Comparison of ENCODE assay signal across 24 cellular contexts in genomic region chr12:96751626-96752025, GRCh38.
DNase-seq lines count a peak whose midpoint lies in the region; FAIRE-seq and TF ChIP-seq lines count a peak whose summit lies in the region.
"Had no signal": no experiment of that assay in that cellular context is flagged by ENCODE, and none has a peak within 500 bp of the region (broad histone marks: within the 10 kb centered on the region; RNA-seq: fewer than 3 reads in every experiment).

No MANE protein-coding gene starts in this region.

- H3K9me3 ChIP-seq in ascending aorta (no peaks in the 10 kb centered on the region), transverse colon (no peaks in the 10 kb centered on the region)
- H3K9me3 ChIP-seq: SK-N-SH had no signal

- H3K4me3 ChIP-seq in bronchial epithelial cell (ENCODE audit: low read depth, low read length) (no peak overlapping the region), ascending aorta (no peak overlapping the region), transverse colon (no peak overlapping the region)
- H3K4me3 ChIP-seq: GM23248 had no signal

- H3K36me3 ChIP-seq in bronchial epithelial cell (ENCODE audit: control insufficient read depth, insufficient read depth, low read length) (no peaks in the 10 kb centered on the region), ascending aorta (no peaks in the 10 kb centered on the region), transverse colon (no peaks in the 10 kb centered on the region)

- H3K27ac Mint-ChIP-seq in CD14-positive monocyte = no peak overlapping the region

- DNase-seq in EH (ENCODE audit: low read depth) (peak; percentile 21), HT1080 (ENCODE audit: low read depth) (peak; percentile 11), bronchial epithelial cell (ENCODE audit: low read depth) (peak; percentile 32), lung microvascular endothelial cell (ENCODE audit: low read depth in 2 of 2) (peak; percentile 9 to 52), ascending aorta (ENCODE audit: low spot score in 2 of 2) (no peak), CD14-positive monocyte (ENCODE audit: low spot score) (no peak), transverse colon (no peak)
- DNase-seq: AML-193, GM23248, KBM-7, MV-4-11, NCI-H1436, NCI-H2081 treated with DMSO at 0.1 percent for 48 hours, NCI-H2227 treated with DMSO at 0.1 percent for 48 hours, NCI-H510A treated with DMSO at 0.1 percent for 48 hours, NCI-H82, PC-3, RPMI8226, SHP77 treated with DMSO at 0.1 percent for 48 hours, SK-N-SH had no signal

- TF ChIP-seq EP300 in transverse colon (IDR thresholded peaks at IDR 0.05; ENCODE audit: low read depth) = no peak

- no peak overlapping the region for H3K4me3 Mint-ChIP-seq in CD14-positive monocyte

- H3K27ac ChIP-seq in ascending aorta = no peak overlapping the region
- no peak overlapping the region for H3K27ac ChIP-seq in transverse colon
- H3K27ac ChIP-seq: C4-2B, GM23248 had no signal

- H3K4me1 Mint-ChIP-seq in CD14-positive monocyte = no peaks in the 10 kb centered on the region

- TF ChIP-seq POLR2A in transverse colon (IDR thresholded peaks at IDR 0.05) = no peak

- peaks cover 0 to 2% (median 2%) of the 10 kb centered on the region in 3 donors for H3K27me3 Mint-ChIP-seq in CD14-positive monocyte (ENCODE audit: low read depth in 3 of 3)

- H3K9me3 Mint-ChIP-seq in CD14-positive monocyte = peaks cover 0 to 2% (median 0%) of the 10 kb centered on the region in 7 donors

- no peak for TF ChIP-seq CTCF in bronchial epithelial cell (IDR thresholded peaks at IDR 0.05; ENCODE audit: insufficient read depth, low read length, severe bottlenecking)
- TF ChIP-seq CTCF in ascending aorta (IDR thresholded peaks at IDR 0.05) = no peak
- TF ChIP-seq CTCF in CD14-positive monocyte (IDR thresholded peaks at IDR 0.05) = no peak
- no peak for TF ChIP-seq CTCF in transverse colon (IDR thresholded peaks at IDR 0.05)

- no peaks in the 10 kb centered on the region for H3K36me3 Mint-ChIP-seq in CD14-positive monocyte

- H3K4me1 ChIP-seq in ascending aorta (no peaks in the 10 kb centered on the region), transverse colon (no peaks in the 10 kb centered on the region)

- H3K27me3 ChIP-seq in bronchial epithelial cell (ENCODE audit: control insufficient read depth, insufficient read depth, low read length) = no peaks in the 10 kb centered on the region
- no peaks in the 10 kb centered on the region for H3K27me3 ChIP-seq in ascending aorta
- no peaks in the 10 kb centered on the region for H3K27me3 ChIP-seq in transverse colon

- in situ Hi-C loops in transverse colon (cut with MboI; ENCODE audit: low pct_ligation_motif_present in 1 of 4, low pct_unique_long_range_greater_than_20kb in 1 of 4, low sequenced_read_pairs in 3 of 4) = no loop called here

- no peak for FAIRE-seq in bronchial epithelial cell (lab: Jason Lieb, UNC)
- FAIRE-seq: GM12892, GM18507, HepG2 had no signal

- WGBS in transverse colon (ENCODE audit: low coverage in 1 of 2), 2 donors = 37 to 54% methylated on average over 3 to 4 of the region's 4 CpGs

- intact Hi-C loops in ascending aorta (cut with DNase I) = no loop called here
- intact Hi-C loops in CD14-positive monocyte (cut with micrococcal nuclease) = no loop called here
- intact Hi-C loops in transverse colon (cut with DNase I; ENCODE audit: low total_unique reads) = no loop called here

Comparison
In these comparisons a context has a peak if more than half of its experiments do, and no peak if none do; other contexts are left out.
1. DNase-seq: peak in EH (single experiment), HT1080 (single experiment), bronchial epithelial cell (single experiment) and lung microvascular endothelial cell (2 of 2); none in ascending aorta (0 of 2), CD14-positive monocyte (single experiment) and transverse colon (single experiment).